ENCODE assay signal across 15 cellular contexts in the genomic region with DNA sequence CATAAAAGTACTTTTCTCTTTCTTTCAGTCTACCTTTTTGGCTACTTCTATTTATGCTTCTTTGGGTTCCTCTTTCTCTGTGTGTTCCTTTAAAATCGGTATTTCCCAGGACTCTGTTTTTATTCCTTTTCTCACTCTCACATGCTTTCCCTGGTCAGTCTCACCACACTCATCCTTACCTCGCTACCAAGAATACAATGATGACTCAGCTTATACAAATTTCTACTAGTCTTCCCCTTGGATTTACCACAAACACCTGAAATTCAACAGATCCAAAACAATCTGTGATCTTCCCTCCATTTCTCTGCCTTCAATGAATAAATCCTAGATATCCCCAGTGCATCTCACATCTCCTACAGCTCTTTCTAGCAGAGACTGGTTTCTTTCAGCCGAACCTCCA.
"Had no signal": no experiment of that assay in that cellular context is flagged by ENCODE, and none has a peak within 500 bp of the region (broad histone marks: within the 10 kb centered on the region; RNA-seq: fewer than 3 reads in every experiment).

No MANE protein-coding gene starts in this region.

- H3K4me1 Mint-ChIP-seq: neural progenitor cell; stimulated activated effector memory CD8-positive, alpha-beta T cell treated with anti-CD3 and anti-CD28 coated beads, Interleukin-12 subunit alpha, Interleukin-12 subunit beta, amount 100 ng/mL, for 72 hours had no signal

- H3K4me2 ChIP-seq: neural progenitor cell had no signal

- H3K9me3 Mint-ChIP-seq: activated naive CD4-positive, alpha-beta T cell treated with anti-CD3 and anti-CD28 coated beads, Interleukin-2, amount 10 ng/mL, durations not matched to agents 7 days and 5 days; activated T-helper 2 cell treated with anti-CD3 and anti-CD28 coated beads, Interferon-gamma antibody, Interleukin-2, Interleukin-4, amounts not matched to agents 10 μg/mL and 5 μg/mL and 100 μg/mL, durations not matched to agents 14 hours and 24 hours and 36 hours; neural progenitor cell; stimulated activated effector memory CD8-positive, alpha-beta T cell treated with anti-CD3 and anti-CD28 coated beads, Interleukin-12 subunit alpha, Interleukin-12 subunit beta, amount 100 ng/mL, for 72 hours had no signal

- H3K4me3 ChIP-seq: coronary artery, esophagus squamous epithelium, neural progenitor cell, thyroid gland had no signal

- H3K4me3 Mint-ChIP-seq: activated naive CD4-positive, alpha-beta T cell treated with anti-CD3 and anti-CD28 coated beads, Interleukin-2, amount 10 ng/mL, durations not matched to agents 7 days and 5 days; naive B cell; neural progenitor cell; stimulated activated effector memory CD8-positive, alpha-beta T cell treated with anti-CD3 and anti-CD28 coated beads, Interleukin-12 subunit alpha, Interleukin-12 subunit beta, amount 100 ng/mL, for 72 hours had no signal

- H3K9me3 ChIP-seq: esophagus squamous epithelium, thyroid gland had no signal

- DNase-seq: activated CD4-positive, alpha-beta T cell treated with anti-CD3 and anti-CD28 coated beads, Interleukin-2, amount 50 U/mL, for 4 hours; activated CD4-positive, CD25-positive, alpha-beta regulatory T cell treated with anti-CD3 and anti-CD28 coated beads, Interleukin-2, amount 50 U/mL, for 72 hours; activated naive CD4-positive, alpha-beta T cell treated with anti-CD3 and anti-CD28 coated beads, Interleukin-2, amount 10 ng/mL, durations not matched to agents 7 days and 5 days; central memory CD4-positive, alpha-beta T cell; effector CD4-positive, alpha-beta T cell; esophagus squamous epithelium; kidney glomerular epithelial cell; midbrain; naive B cell; T-helper 9 cell; thyroid gland had no signal

- H3K27ac Mint-ChIP-seq: activated naive CD4-positive, alpha-beta T cell treated with anti-CD3 and anti-CD28 coated beads, Interleukin-2, amount 10 ng/mL, durations not matched to agents 7 days and 5 days; activated T-helper 2 cell treated with anti-CD3 and anti-CD28 coated beads, Interferon-gamma antibody, Interleukin-2, Interleukin-4, amounts not matched to agents 10 μg/mL and 5 μg/mL and 100 μg/mL, durations not matched to agents 14 hours and 24 hours and 36 hours; stimulated activated effector memory CD8-positive, alpha-beta T cell treated with anti-CD3 and anti-CD28 coated beads, Interleukin-12 subunit alpha, Interleukin-12 subunit beta, amount 100 ng/mL, for 72 hours had no signal

- ATAC-seq: stimulated activated effector memory CD8-positive, alpha-beta T cell treated with anti-CD3 and anti-CD28 coated beads, Interleukin-12 subunit alpha, Interleukin-12 subunit beta, amount 100 ng/mL, for 72 hours had no signal

- H3K27ac ChIP-seq: coronary artery, esophagus squamous epithelium, neural progenitor cell, thyroid gland had no signal

- H2AFZ ChIP-seq: neural progenitor cell had no signal

- H3K27me3 Mint-ChIP-seq: activated naive CD4-positive, alpha-beta T cell treated with anti-CD3 and anti-CD28 coated beads, Interleukin-2, amount 10 ng/mL, durations not matched to agents 7 days and 5 days; naive B cell had no signal

- H3K4me1 ChIP-seq: esophagus squamous epithelium, neural progenitor cell, thyroid gland had no signal

- H3K27me3 ChIP-seq: esophagus squamous epithelium, neural progenitor cell, thyroid gland had no signal
